22 cellular contexts compared by ENCODE assay signal in genomic region chr18:14941792-14942191, GRCh38.
DNase-seq lines count a peak whose midpoint lies in the region; ATAC-seq and TF ChIP-seq lines count a peak whose summit lies in the region.
"Had no signal": no experiment of that assay in that cellular context is flagged by ENCODE, and none has a peak within 500 bp of the region (broad histone marks: within the 10 kb centered on the region; RNA-seq: fewer than 3 reads in every experiment).

No MANE protein-coding gene starts in this region.

- H3K36me3 ChIP-seq in heart right ventricle, result no peaks in the 10 kb centered on the region
- no peaks in the 10 kb centered on the region for H3K36me3 ChIP-seq in mucosa of rectum (ENCODE audit: control insufficient read depth in 2 of 2, insufficient read depth in 2 of 2, low read length in 2 of 2)
- no peaks in the 10 kb centered on the region for H3K36me3 ChIP-seq in brain microvascular endothelial cell (replicated peaks)

- intact Hi-C loops in cardiac septum (cut with DNase I) (no loop called here), heart right ventricle (cut with DNase I) (no loop called here)

- H3K4me3 ChIP-seq in heart right ventricle, result no peak overlapping the region
- H3K4me3 ChIP-seq in coronary artery, result no peak overlapping the region
- H3K4me3 ChIP-seq in mucosa of rectum (ENCODE audit: low read length in 2 of 2), result no peak overlapping the region
- no peak overlapping the region for H3K4me3 ChIP-seq in brain microvascular endothelial cell (ENCODE audit: low read depth, low read length)
- H3K4me3 ChIP-seq: GM23248 had no signal

- H3K27ac ChIP-seq in heart right ventricle (no peak overlapping the region), coronary artery (no peak overlapping the region), mucosa of rectum (ENCODE audit: low read depth in 2 of 2, low read length in 2 of 2) (peak overlapping the region; percentile 77), brain microvascular endothelial cell (no peak overlapping the region)
- H3K27ac ChIP-seq: GM23248, RWPE1 had no signal

- in situ Hi-C loops in brain microvascular endothelial cell (cut with HindIII; ENCODE audit: low pct_ligation_motif_present, low sequenced_read_pairs), result no loop called here

- H3K4me1 ChIP-seq in heart right ventricle, result no peaks in the 10 kb centered on the region
- peaks cover 7 to 26% of the 10 kb centered on the region in 2 donors for H3K4me1 ChIP-seq in mucosa of rectum (ENCODE audit: control insufficient read depth in 2 of 2, insufficient read depth in 2 of 2, low read length in 2 of 2)

- peaks cover 14% of the 10 kb centered on the region for H3K9me3 Mint-ChIP-seq in type B pancreatic cell
- peaks cover 0 to 4% (median 0%) of the 10 kb centered on the region in 6 donors for H3K9me3 Mint-ChIP-seq in immature natural killer cell

- H3K36me3 Mint-ChIP-seq in type B pancreatic cell, result no peaks in the 10 kb centered on the region
- no peaks in the 10 kb centered on the region for H3K36me3 Mint-ChIP-seq in immature natural killer cell

- H3K27me3 Mint-ChIP-seq in type B pancreatic cell (no peaks in the 10 kb centered on the region), immature natural killer cell (ENCODE audit: low read depth in 3 of 3) (peaks cover under 1 to 4% (median 1%) of the 10 kb centered on the region in 3 donors)

- peak overlapping the region in 1 of 2 donors; percentile 24 for H3K9ac ChIP-seq in mucosa of rectum (ENCODE audit: low read depth in 1 of 2, low read length in 2 of 2)
- H3K9ac ChIP-seq: GM23248 had no signal

- H3K9me3 ChIP-seq in heart right ventricle (no peaks in the 10 kb centered on the region), mucosa of rectum (ENCODE audit: control insufficient read depth in 2 of 2, low read length in 2 of 2) (no peaks in the 10 kb centered on the region)

- WGBS in heart right ventricle, 2 donors, result 17 to 38% methylated on average over 3 of the region's 3 CpGs

- no peaks in the 10 kb centered on the region for H3K4me1 Mint-ChIP-seq in type B pancreatic cell (ENCODE audit: unreplicated experiment)
- H3K4me1 Mint-ChIP-seq in immature natural killer cell, result no peaks in the 10 kb centered on the region

- peak; percentile 44 for DNase-seq in cardiac septum (ENCODE audit: low spot score)
- no peak for DNase-seq in heart right ventricle
- peak; percentile 28 for DNase-seq in coronary artery (ENCODE audit: low spot score)
- DNase-seq in type B pancreatic cell (ENCODE audit: extremely low spot score, unreplicated experiment), result peak; percentile 43
- no peak for DNase-seq in brain microvascular endothelial cell
- no peak for DNase-seq in immature natural killer cell
- DNase-seq in dedifferentiated amniotic fluid mesenchymal stem cell (ENCODE audit: extremely low spot score), result no peak
- DNase-seq: Calu3, DMS79 treated with DMSO at 0.1 percent for 48 hours, GF-D8, GM23248, H7, Karpas-422, NCI-H1092 treated with DMSO at 0.1 percent for 48 hours, NCI-H1436, NCI-H187, NCI-H2171 treated with DMSO at 0.1 percent for 48 hours, NCI-H524, NCI-H774, SHP77 had no signal

- ATAC-seq in heart right ventricle, result no peak

- H3K27me3 ChIP-seq in heart right ventricle (peaks cover 0 to 19% (median 3%) of the 10 kb centered on the region in 7 donors), mucosa of rectum (ENCODE audit: control insufficient read depth in 2 of 2, insufficient read depth in 2 of 2, low read length in 2 of 2) (no peaks in the 10 kb centered on the region), brain microvascular endothelial cell (replicated peaks) (no peaks in the 10 kb centered on the region)

- H3K4me3 Mint-ChIP-seq in type B pancreatic cell, result no peak overlapping the region
- no peak overlapping the region for H3K4me3 Mint-ChIP-seq in immature natural killer cell

- no peak for TF ChIP-seq CTCF in heart right ventricle (IDR thresholded peaks at IDR 0.05)
- TF ChIP-seq CTCF in coronary artery (IDR thresholded peaks at IDR 0.05), result no peak
- no peak for TF ChIP-seq CTCF in type B pancreatic cell (conservative IDR thresholded peaks at IDR 0.05)
- TF ChIP-seq CTCF in brain microvascular endothelial cell (IDR thresholded peaks at IDR 0.05; ENCODE audit: low read depth, low read length, missing control alignments), result no peak

- no peak overlapping the region for H3K27ac Mint-ChIP-seq in type B pancreatic cell
- no peak overlapping the region for H3K27ac Mint-ChIP-seq in immature natural killer cell

Comparison
In these comparisons a context has a peak if more than half of its experiments do, and no peak if none do; other contexts are left out.
1. DNase-seq: peak in cardiac septum (single experiment), coronary artery (single experiment) and type B pancreatic cell (single experiment); none in heart right ventricle (0 of 2), brain microvascular endothelial cell (single experiment), immature natural killer cell (0 of 3) and dedifferentiated amniotic fluid mesenchymal stem cell (single experiment).
2. H3K27ac ChIP-seq: peak in mucosa of rectum (2 of 2); none in heart right ventricle (0 of 10), coronary artery (0 of 2) and brain microvascular endothelial cell (single experiment).